ENCODE assay signal across 9 cellular contexts in genomic region chr19:37719111-37719926, GRCh38. TPM values are rescaled to one million over a fixed set of nuclear protein-coding genes. Genes with fewer than 3 reads are reported as not detected.
A peak's percentile ranks its signal among the peaks of the same experiment; 100 is the strongest.
DNase-seq lines count a peak whose midpoint lies in the region; ATAC-seq and TF ChIP-seq lines count a peak whose summit lies in the region.
"Had no signal": no experiment of that assay in that cellular context is flagged by ENCODE, and none has a peak within 500 bp of the region (broad histone marks: within the 10 kb centered on the region; RNA-seq: fewer than 3 reads in every experiment).

TSS of gene ZNF607 (minus strand) at chr19:37719761. CDS start at chr19:37711618, 8,143 bp downstream.

- peak within 1 kb of the TSS; percentile 76 for H3K4me3 ChIP-seq in AG09309 (ENCODE audit: control insufficient read depth, low read depth, low read length)
- peak within 1 kb of the TSS; percentile 76 for H3K4me3 ChIP-seq in lung
- H3K4me3 ChIP-seq: SJSA1 had no signal

- H3K27ac ChIP-seq in lung (ENCODE audit: low read depth in 1 of 2, low read length in 1 of 2): peak within 1 kb of the TSS; percentile 76
- H3K27ac ChIP-seq: SJSA1 had no signal

- ATAC-seq in GM19023 (IDR thresholded peaks at IDR 0.05; ENCODE audit: unreplicated experiment): peak; percentile 94
- peak; percentile 96 for ATAC-seq in HG03280 (IDR thresholded peaks at IDR 0.05; ENCODE audit: unreplicated experiment)
- peak; percentile 91 for ATAC-seq in lung (ENCODE audit: insufficient read depth, low FRiP score)

- peaks cover 9% of the 10 kb centered on the region for H3K36me3 Mint-ChIP-seq in activated CD4-positive, alpha-beta memory T cell treated with anti-CD3 and anti-CD28 coated beads, Interleukin-2, amount 10 ng/mL, durations not matched to agents 7 days and 5 days (ENCODE audit: low read depth)

- H3K4me1 Mint-ChIP-seq in activated CD4-positive, alpha-beta memory T cell treated with anti-CD3 and anti-CD28 coated beads, Interleukin-2, amount 10 ng/mL, durations not matched to agents 7 days and 5 days: peaks cover 10% of the 10 kb centered on the region

- H3K27me3 ChIP-seq in lung (ENCODE audit: control insufficient read depth, insufficient read depth): no peaks in the 10 kb centered on the region
- H3K27me3 ChIP-seq: SJSA1 had no signal

- H3K4me3 Mint-ChIP-seq in activated CD4-positive, alpha-beta memory T cell treated with anti-CD3 and anti-CD28 coated beads, Interleukin-2, amount 10 ng/mL, durations not matched to agents 7 days and 5 days: peak within 1 kb of the TSS; percentile 78

- WGBS in lung, 2 donors: 0% methylated on average over 54 of the region's 54 CpGs

- H3K9me3 Mint-ChIP-seq in activated CD4-positive, alpha-beta memory T cell treated with anti-CD3 and anti-CD28 coated beads, Interleukin-2, amount 10 ng/mL, durations not matched to agents 7 days and 5 days: peaks cover 11% of the 10 kb centered on the region

- peaks cover 0 to 8% of the 10 kb centered on the region in 2 donors for H3K9me3 ChIP-seq in lung (ENCODE audit: control insufficient read depth in 2 of 2, insufficient read depth in 1 of 2, low read length in 1 of 2)

- peak within 1 kb of the TSS; percentile 63 for H3K27ac Mint-ChIP-seq in activated CD4-positive, alpha-beta memory T cell treated with anti-CD3 and anti-CD28 coated beads, Interleukin-2, amount 10 ng/mL, durations not matched to agents 7 days and 5 days

- H3K27me3 Mint-ChIP-seq in activated CD4-positive, alpha-beta memory T cell treated with anti-CD3 and anti-CD28 coated beads, Interleukin-2, amount 10 ng/mL, durations not matched to agents 7 days and 5 days: no peaks in the 10 kb centered on the region

- CTCF ChIA-PET in activated CD4-positive, alpha-beta memory T cell treated with anti-CD3 and anti-CD28 coated beads, Interleukin-2, amount 10 ng/mL, durations not matched to agents 7 days and 5 days (lab: Charles Lee): interaction anchor here (0.5 to 1.4 kb wide), 3 partner anchors 12 to 402 kb away, joined by 3 to 5 read pairs (median 3); no protein-coding TSS in a partner anchor

- DNase-seq in AG09309 (ENCODE audit: low read depth): peak; percentile 45
- peak; percentile 94 for DNase-seq in NCI-H510A treated with DMSO at 0.1 percent for 48 hours (lab: John Stamatoyannopoulos, UW)
- peak; percentile 82 for DNase-seq in activated CD4-positive, alpha-beta memory T cell treated with anti-CD3 and anti-CD28 coated beads, Interleukin-2, amount 10 ng/mL, durations not matched to agents 7 days and 5 days
- peak; percentile 64 for DNase-seq in effector CD4-positive, alpha-beta T cell
- peak; percentile 89 for DNase-seq in lung (ENCODE audit: low spot score)
- DNase-seq in stimulated activated CD4-positive, alpha-beta T cell treated with anti-CD3 and anti-CD28 coated beads, TNF-alpha, amount 100 ng/mL, for 24 hours (ENCODE audit: low read depth in 3 of 3): peak; percentile 62 to 84 (median 69)

- TF ChIP-seq CTCF in AG09309 (IDR thresholded peaks at IDR 0.05; ENCODE audit: control insufficient read depth, insufficient read depth, low read depth, low read length, missing control alignments): peak; percentile 66
- peak; percentile 38 for TF ChIP-seq CTCF in lung (IDR thresholded peaks at IDR 0.05; ENCODE audit: control extremely low read depth, extremely low read depth)

- peaks cover 0 to 2% of the 10 kb centered on the region in 2 donors for H3K36me3 ChIP-seq in lung (ENCODE audit: control insufficient read depth in 2 of 2, insufficient read depth in 2 of 2, low read length in 2 of 2)
- H3K36me3 ChIP-seq: SJSA1 had no signal

- peaks cover 3 to 8% of the 10 kb centered on the region in 2 donors for H3K4me1 ChIP-seq in lung (ENCODE audit: control insufficient read depth in 2 of 2, insufficient read depth in 2 of 2, low read length in 2 of 2)
- H3K4me1 ChIP-seq: SJSA1 had no signal

- POLR2A ChIA-PET in activated CD4-positive, alpha-beta memory T cell treated with anti-CD3 and anti-CD28 coated beads, Interleukin-2, amount 10 ng/mL, durations not matched to agents 7 days and 5 days (lab: Charles Lee): interaction anchor here (1.1 to 1.2 kb wide), 2 partner anchors 12 to 1340 kb away, joined by 3 read pairs; partner anchors contain the start of gene ZFP14

RNA-seq across cellular contexts. Expression of gene ZNF607, which starts in this region (rescaled TPM):
- 1 to 10 TPM; 4.0 to 5.1 TPM for total RNA-seq in activated CD4-positive, alpha-beta memory T cell treated with anti-CD3 and anti-CD28 coated beads, Interleukin-2, amount 10 ng/mL, durations not matched to agents 7 days and 5 days
- total RNA-seq in lung: 10 to 100 TPM in 1 of 2 donors, 1 to 10 TPM in 1; 5.4 to 13.7 TPM
- 1 to 10 TPM; 1.4 to 1.5 TPM for polyA plus RNA-seq in lung
- total RNA-seq: SJSA1 had no signal

Comparison
In these comparisons a context has a peak if more than half of its experiments do, and no peak if none do; other contexts are left out.
1. Peak in every context shown above with its lines: DNase-seq, ATAC-seq, H3K4me3 ChIP-seq and H3K27ac ChIP-seq.